ENCODE assay signal across 1 cellular context in genomic region chr3:119346076-119346496, GRCh38.
TF ChIP-seq lines count a peak whose summit lies in the region.

No MANE protein-coding gene starts in this region.

TF ChIP-seq in GM23338, 12 proteins besides CTCF, POLR2A, EP300 and RAD21 (continued from another document):
- TF ChIP-seq ZNF462 (CRISPR knock-in tag; IDR thresholded peaks at IDR 0.05) (no peak), CREB1 (CRISPR knock-in tag; IDR thresholded peaks at IDR 0.05; ENCODE audit: low read depth) (no peak), STAT1 (IDR thresholded peaks at IDR 0.05; ENCODE audit: unreplicated experiment) (no peak), EZH2 (IDR thresholded peaks at IDR 0.05; ENCODE audit: low read depth, unreplicated experiment) (no peak), EZH2phosphoT487 (IDR thresholded peaks at IDR 0.05; ENCODE audit: unreplicated experiment) (no peak), ETS1 (IDR thresholded peaks at IDR 0.05) (no peak), ZNF331 (CRISPR knock-in tag; IDR thresholded peaks at IDR 0.05; ENCODE audit: low read depth) (no peak)
TF ChIP-seq in GM23338: peak in this region for 0.
